In genomic region chr1:91076834-91077233, GRCh38 we compare ENCODE assay signal across 28 cellular contexts.
"Had no signal": no experiment of that assay in that cellular context is flagged by ENCODE, and none has a peak within 500 bp of the region (broad histone marks: within the 10 kb centered on the region; RNA-seq: fewer than 3 reads in every experiment).

No MANE protein-coding gene starts in this region.

- H3K27me3 Mint-ChIP-seq: stimulated activated naive B cell treated with anti-CD40 and anti-IgM and Interleukin-4, amounts not matched to agents 10 μg/mL and 1 μg/mL and 100 μg/mL, for 72 hours had no signal

- H3K9me3 ChIP-seq: left ventricle myocardium inferior, pancreas, prostate gland, stomach, suprapubic skin, thoracic aorta, tibial artery, upper lobe of right lung had no signal

- H3K4me3 ChIP-seq: left ventricle myocardium inferior, lung, pancreas, prostate gland, skin epidermis, stomach, suprapubic skin, thoracic aorta, tibial artery, upper lobe of right lung had no signal

- H3K36me3 ChIP-seq: left ventricle myocardium inferior, pancreas, prostate gland, stomach, suprapubic skin, thoracic aorta, tibial artery, upper lobe of right lung had no signal

- H3K4me3 Mint-ChIP-seq: mesothelial cell of epicardium; naive thymus-derived CD4-positive, alpha-beta T cell; natural killer cell treated with Interleukin-12 subunit alpha and Interleukin-12 subunit beta and Interleukin-15 and Interleukin-18, amount 100 ng/mL, for 72 hours; stimulated activated naive B cell treated with anti-CD40 and anti-IgM and Interleukin-4, amounts not matched to agents 10 μg/mL and 1 μg/mL and 100 μg/mL, for 72 hours had no signal

- ATAC-seq: left cardiac atrium; naive thymus-derived CD4-positive, alpha-beta T cell; natural killer cell treated with Interleukin-12 subunit alpha and Interleukin-12 subunit beta and Interleukin-15 and Interleukin-18, amount 100 ng/mL, for 72 hours; pancreas; right cardiac atrium; sciatic nerve; stimulated activated naive B cell treated with anti-CD40 and anti-IgM and Interleukin-4, amounts not matched to agents 10 μg/mL and 1 μg/mL and 100 μg/mL, for 72 hours; stimulated activated naive CD8-positive, alpha-beta T cell treated with anti-CD3 and anti-CD28 coated beads, Interleukin-15, Interleukin-2, amounts not matched to agents 100 U/mL and 50 U/mL, for 24 hours; upper lobe of right lung had no signal

- H3K36me3 Mint-ChIP-seq: mesothelial cell of epicardium; natural killer cell treated with Interleukin-12 subunit alpha and Interleukin-12 subunit beta and Interleukin-15 and Interleukin-18, amount 100 ng/mL, for 72 hours; stimulated activated naive B cell treated with anti-CD40 and anti-IgM and Interleukin-4, amounts not matched to agents 10 μg/mL and 1 μg/mL and 100 μg/mL, for 72 hours had no signal

- H3K4me1 ChIP-seq: left ventricle myocardium inferior, pancreas, prostate gland, stomach, suprapubic skin, tibial artery, upper lobe of right lung had no signal

- H3K27ac ChIP-seq: left ventricle myocardium inferior, pancreas, prostate gland, skin epidermis, stomach, suprapubic skin, thoracic aorta, tibial artery, upper lobe of right lung had no signal

- H3K27ac Mint-ChIP-seq: mesothelial cell of epicardium; naive thymus-derived CD4-positive, alpha-beta T cell; natural killer cell treated with Interleukin-12 subunit alpha and Interleukin-12 subunit beta and Interleukin-15 and Interleukin-18, amount 100 ng/mL, for 72 hours had no signal

- H3K9me3 Mint-ChIP-seq: mesothelial cell of epicardium; natural killer cell treated with Interleukin-12 subunit alpha and Interleukin-12 subunit beta and Interleukin-15 and Interleukin-18, amount 100 ng/mL, for 72 hours; stimulated activated naive B cell treated with anti-CD40 and anti-IgM and Interleukin-4, amounts not matched to agents 10 μg/mL and 1 μg/mL and 100 μg/mL, for 72 hours had no signal

- H3K27me3 ChIP-seq: pancreas, stomach, suprapubic skin, tibial artery, upper lobe of right lung had no signal

- H3K4me1 Mint-ChIP-seq: mesothelial cell of epicardium had no signal

- DNase-seq: hippocampal formation; kidney glomerular epithelial cell; left cardiac atrium; left ventricle myocardium inferior; mesendoderm; naive thymus-derived CD4-positive, alpha-beta T cell; nucleus accumbens; pancreas; posterior cingulate gyrus; retina; right cardiac atrium; stimulated activated CD4-positive, alpha-beta T cell treated with anti-CD3 and anti-CD28 coated beads, Interleukin-12 subunit alpha, Interleukin-12 subunit beta, amount 100 ng/mL, for 4 hours; stimulated activated CD4-positive, alpha-beta T cell treated with anti-CD3 and anti-CD28 coated beads, Interleukin-15, amount 100 ng/mL, for 24 hours; stimulated activated CD4-positive, alpha-beta T cell treated with anti-CD3 and anti-CD28 coated beads, Interleukin-2, amount 100 ng/mL, for 24 hours; stimulated activated CD4-positive, alpha-beta T cell treated with anti-CD3 and anti-CD28 coated beads, Interleukin-4, amount 100 ng/mL, for 1 hour; stimulated activated naive B cell treated with anti-CD40 and anti-IgM and Interleukin-4, amounts not matched to agents 10 μg/mL and 1 μg/mL and 100 μg/mL, for 72 hours; stimulated activated naive CD8-positive, alpha-beta T cell treated with anti-CD3 and anti-CD28 coated beads, Interleukin-15, Interleukin-2, amounts not matched to agents 100 U/mL and 50 U/mL, for 24 hours; stomach; tibial artery; upper lobe of right lung had no signal
